In genomic region chr9:82757921-82758320, GRCh38 we compare ENCODE assay signal across 25 cellular contexts.
"Had no signal": no experiment of that assay in that cellular context is flagged by ENCODE, and none has a peak within 500 bp of the region (broad histone marks: within the 10 kb centered on the region; RNA-seq: fewer than 3 reads in every experiment).

No MANE protein-coding gene starts in this region.

- H3K27me3 ChIP-seq: left lung, ovary, right atrium auricular region, right lobe of liver, tibial nerve, vagina had no signal

- H3K4me2 ChIP-seq: smooth muscle cell had no signal

- ATAC-seq: left colon; left lung; lower lobe of right lung; natural killer cell; right lobe of liver; stimulated activated memory B cell treated with anti-CD40 and anti-IgM and Interleukin-4, amounts not matched to agents 10 μg/mL and 1 μg/mL and 100 μg/mL, for 72 hours; stimulated activated naive CD8-positive, alpha-beta T cell treated with anti-CD3 and anti-CD28 coated beads, Interleukin-15, amount 100 ng/mL, for 72 hours had no signal

- DNase-seq: immature natural killer cell; kidney; left colon; left lung; lower lobe of right lung; mammary epithelial cell; mesenchymal stem cell; naive B cell; natural killer cell; nephron progenitor cell; ovary; right lobe of liver; stimulated activated CD4-positive, alpha-beta T cell treated with anti-CD3 and anti-CD28 coated beads, Interleukin-1b, Interleukin-23, amount 100 ng/mL, for 48 hours; stimulated activated CD4-positive, alpha-beta T cell treated with anti-CD3 and anti-CD28 coated beads, Interleukin-2, amount 100 ng/mL, for 48 hours; stimulated activated CD4-positive, alpha-beta T cell treated with anti-CD3 and anti-CD28 coated beads, Interleukin-4, amount 100 ng/mL, for 4 hours; stimulated activated CD8-positive, alpha-beta memory T cell treated with anti-CD3 and anti-CD28 coated beads, Interleukin-4, amount 100 ng/mL, for 48 hours; stimulated activated naive CD4-positive, alpha-beta T cell treated with Interleukin-2 at 50 U/mL for 16 hours; stimulated activated naive CD8-positive, alpha-beta T cell treated with anti-CD3 and anti-CD28 coated beads, Interleukin-15, amount 100 ng/mL, for 72 hours; substantia nigra had no signal

- H3K36me3 ChIP-seq: left lung, lower lobe of right lung, ovary, right atrium auricular region, right lobe of liver, tibial nerve, vagina had no signal

- H3K4me1 ChIP-seq: left lung, lower lobe of right lung, right atrium auricular region, right lobe of liver, tibial nerve, vagina had no signal

- H3K9me3 ChIP-seq: lower lobe of right lung, ovary, right atrium auricular region, right lobe of liver, vagina had no signal

- H3K27ac ChIP-seq: left lung, lower lobe of right lung, ovary, right atrium auricular region, right lobe of liver, tibial nerve, vagina had no signal

- FAIRE-seq: islet of Langerhans, kidney had no signal

- H3K4me3 ChIP-seq: left lung, lower lobe of right lung, ovary, right atrium auricular region, right lobe of liver, smooth muscle cell, tibial nerve, vagina had no signal
